ENCODE assay signal across 9 cellular contexts in the genomic region with DNA sequence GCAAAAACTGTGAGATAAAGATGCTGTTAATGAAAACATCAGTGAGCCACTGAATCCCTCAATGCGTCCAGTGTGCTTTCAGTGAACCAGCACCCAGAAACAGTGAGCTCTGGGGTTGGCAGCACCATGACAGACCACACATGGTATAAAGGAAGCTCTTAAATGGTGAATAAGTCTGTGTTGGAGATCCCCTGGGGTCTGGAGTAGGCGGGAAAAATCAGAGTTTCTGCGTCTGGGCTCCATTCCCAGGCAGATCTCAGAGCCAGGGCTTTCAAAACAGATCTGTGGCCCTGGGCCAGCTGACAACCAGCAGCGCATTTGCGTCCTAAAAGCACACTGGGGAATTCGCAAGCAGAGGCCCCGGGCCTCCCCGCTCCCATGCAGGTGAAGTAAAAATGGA.
DNase-seq lines count a peak whose midpoint lies in the region; ATAC-seq and TF ChIP-seq lines count a peak whose summit lies in the region.
"Had no signal": no experiment of that assay in that cellular context is flagged by ENCODE, and none has a peak within 500 bp of the region (broad histone marks: within the 10 kb centered on the region; RNA-seq: fewer than 3 reads in every experiment).

No MANE protein-coding gene starts in this region.

- in situ Hi-C loops in brain microvascular endothelial cell (cut with HindIII; ENCODE audit: low pct_ligation_motif_present, low sequenced_read_pairs): no loop called here

- intact Hi-C loops in left lung (cut with DNase I): no loop called here
- intact Hi-C loops in tibial artery (cut with DNase I; ENCODE audit: low total_unique reads): no loop called here
- intact Hi-C loops in Calu3 (cut with micrococcal nuclease; ENCODE audit: unreplicated experiment): no loop called here
- intact Hi-C loops in spleen (cut with DNase I; ENCODE audit: low total_unique reads): no loop called here

- DNase-seq in NCI-H1105 (lab: John Stamatoyannopoulos, UW) (peak; percentile 71), brain microvascular endothelial cell (peak; percentile 53), left lung (peak in 1 of 2 donors; percentile 60), tibial artery (peak; percentile 84 to 93), Calu3 (no peak), DMS114 treated with DMSO at 0.1 percent for 48 hours (lab: John Stamatoyannopoulos, UW; ENCODE audit: unreplicated experiment) (no peak), spleen (no peak)
- DNase-seq in stimulated activated CD4-positive, alpha-beta T cell treated with anti-CD3 and anti-CD28 coated beads, Interleukin-2, amount 100 ng/mL, for 48 hours: no peak

- TF ChIP-seq CTCF in brain microvascular endothelial cell (IDR thresholded peaks at IDR 0.05; ENCODE audit: low read depth, low read length, missing control alignments) (no peak), left lung (IDR thresholded peaks at IDR 0.05) (no peak), tibial artery (IDR thresholded peaks at IDR 0.05) (no peak), Calu3 (IDR thresholded peaks at IDR 0.05; ENCODE audit: unreplicated experiment) (no peak), spleen (IDR thresholded peaks at IDR 0.05 in 8 of 11, conservative IDR thresholded peaks at IDR 0.05 in 3 of 11) (no peak)

- H3K36me3 ChIP-seq in brain microvascular endothelial cell (replicated peaks) (no peaks in the 10 kb centered on the region), left lung (no peaks in the 10 kb centered on the region), tibial artery (no peaks in the 10 kb centered on the region), spleen (peaks cover 0 to 28% (median 0%) of the 10 kb centered on the region in 6 donors)

- no peaks in the 10 kb centered on the region for H3K9me3 Mint-ChIP-seq in Calu3 (ENCODE audit: low read depth, unreplicated experiment)
- H3K9me3 Mint-ChIP-seq: T-helper 1 cell treated with Interleukin-12 subunit alpha and Interleukin-12 subunit beta and Interleukin-4 antibody, amounts not matched to agents 30 μg/mL and 1 μg/mL, for 36 hours had no signal

- peaks cover 4% of the 10 kb centered on the region for H3K4me1 Mint-ChIP-seq in Calu3 (ENCODE audit: low read depth, unreplicated experiment)

- H3K27me3 ChIP-seq in brain microvascular endothelial cell (replicated peaks) (no peaks in the 10 kb centered on the region), left lung (no peaks in the 10 kb centered on the region), tibial artery (no peaks in the 10 kb centered on the region), spleen (replicated peaks in 1 of 7) (no peaks in the 10 kb centered on the region)

- WGBS in spleen, 5 donors: 55 to 83% (median 76%) methylated on average over 8 of the region's 8 CpGs

- no peak overlapping the region for H3K4me3 ChIP-seq in brain microvascular endothelial cell (ENCODE audit: low read depth, low read length)
- no peak overlapping the region for H3K4me3 ChIP-seq in left lung
- no peak overlapping the region for H3K4me3 ChIP-seq in tibial artery
- H3K4me3 ChIP-seq in spleen: no peak overlapping the region

- H3K4me1 ChIP-seq in left lung (peaks cover 0 to 2% of the 10 kb centered on the region in 2 donors), tibial artery (peaks cover 0 to 26% (median 15%) of the 10 kb centered on the region in 4 donors), spleen (peaks cover 0 to 15% (median 2%) of the 10 kb centered on the region in 6 donors)

- no peak overlapping the region for H3K27ac ChIP-seq in brain microvascular endothelial cell
- H3K27ac ChIP-seq in left lung: no peak overlapping the region
- H3K27ac ChIP-seq in tibial artery: peak overlapping the region; percentile 43 to 52
- no peak overlapping the region for H3K27ac ChIP-seq in spleen

- peak; percentile 78 for ATAC-seq in left lung

- no peaks in the 10 kb centered on the region for H3K27me3 Mint-ChIP-seq in Calu3 (ENCODE audit: unreplicated experiment)

- TF ChIP-seq POLR2A in spleen (IDR thresholded peaks at IDR 0.05): no peak

- BruUV-seq in Calu3 (replicated peaks; lab: Mats Ljungman, UMichigan): no TSS peak

- H3K4me3 Mint-ChIP-seq in Calu3 (ENCODE audit: low read depth, unreplicated experiment): no peak overlapping the region
- H3K4me3 Mint-ChIP-seq: T-helper 1 cell treated with Interleukin-12 subunit alpha and Interleukin-12 subunit beta and Interleukin-4 antibody, amounts not matched to agents 30 μg/mL and 1 μg/mL, for 36 hours had no signal

- H3K9me3 ChIP-seq in left lung: no peaks in the 10 kb centered on the region
- no peaks in the 10 kb centered on the region for H3K9me3 ChIP-seq in tibial artery
- H3K9me3 ChIP-seq in spleen: no peaks in the 10 kb centered on the region

- H3K36me3 Mint-ChIP-seq in Calu3 (ENCODE audit: insufficient read depth, unreplicated experiment): no peaks in the 10 kb centered on the region

- no peak overlapping the region for H3K27ac Mint-ChIP-seq in Calu3 (ENCODE audit: unreplicated experiment)
- H3K27ac Mint-ChIP-seq: T-helper 1 cell treated with Interleukin-12 subunit alpha and Interleukin-12 subunit beta and Interleukin-4 antibody, amounts not matched to agents 30 μg/mL and 1 μg/mL, for 36 hours had no signal

- CTCF ChIA-PET in Calu3 (lab: Charles Lee): interaction anchor here (0.6 kb wide), 1 partner anchor 161 kb away, joined by 3 read pairs; no protein-coding TSS in a partner anchor

Comparison
In these comparisons a context has a peak if more than half of its experiments do, and no peak if none do; other contexts are left out.
1. DNase-seq: peak in NCI-H1105 (single experiment), brain microvascular endothelial cell (single experiment) and tibial artery (2 of 2); none in stimulated activated CD4-positive, alpha-beta T cell treated with anti-CD3 and anti-CD28 coated beads, Interleukin-2, amount 100 ng/mL, for 48 hours (0 of 2), Calu3 (single experiment), DMS114 treated with DMSO at 0.1 percent for 48 hours (single experiment) and spleen (single experiment).
2. H3K27ac ChIP-seq: peak in tibial artery (2 of 2); none in brain microvascular endothelial cell (single experiment), left lung (0 of 2) and spleen (0 of 8).